In the genomic region with DNA sequence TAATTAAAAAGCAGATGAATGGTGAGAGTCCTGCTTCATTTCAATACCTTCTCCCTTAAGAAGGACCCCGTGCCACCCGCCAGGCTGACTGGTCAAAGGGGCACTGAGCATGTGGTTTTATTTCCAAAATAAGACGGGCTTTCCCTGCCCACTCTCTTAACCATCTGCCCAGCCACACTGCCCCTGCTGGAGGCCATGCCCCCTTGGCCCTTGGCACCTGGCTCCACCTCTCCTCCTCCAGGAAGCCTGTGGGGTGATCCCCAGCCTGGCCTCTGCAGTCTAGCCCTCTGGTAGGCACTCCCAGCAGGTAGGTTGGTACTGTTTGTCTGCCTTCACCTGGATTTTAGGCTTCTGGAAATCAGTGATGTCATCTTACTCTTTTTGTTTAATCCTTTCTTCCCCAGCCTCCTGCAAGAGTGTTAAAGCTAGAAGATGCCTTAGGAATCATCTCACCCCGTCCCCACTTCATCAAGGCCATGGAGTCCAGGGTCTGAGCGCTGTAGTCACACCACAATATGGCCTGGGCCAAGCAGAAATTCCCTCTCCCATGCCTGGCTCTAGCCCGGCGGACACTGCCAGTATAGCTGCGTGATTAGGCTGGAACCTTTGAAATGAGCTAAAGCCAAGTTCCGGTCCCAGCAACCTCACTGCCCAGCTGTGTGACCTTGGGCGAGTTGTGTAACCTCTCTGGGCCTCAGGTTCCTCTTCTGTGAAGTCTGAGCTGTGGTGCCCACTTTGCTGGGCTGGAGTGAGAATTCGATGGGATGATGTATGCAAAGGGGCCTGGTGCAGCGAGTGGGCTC, we compare ENCODE assay signal across 1 cellular context.
TF ChIP-seq lines count a peak whose summit lies in the region.

No MANE protein-coding gene starts in this region.

TF ChIP-seq in HepG2, 621 proteins besides CTCF, POLR2A, EP300 and RAD21 (continued from another document and continues in another):
- TF ChIP-seq, protein P1, sequence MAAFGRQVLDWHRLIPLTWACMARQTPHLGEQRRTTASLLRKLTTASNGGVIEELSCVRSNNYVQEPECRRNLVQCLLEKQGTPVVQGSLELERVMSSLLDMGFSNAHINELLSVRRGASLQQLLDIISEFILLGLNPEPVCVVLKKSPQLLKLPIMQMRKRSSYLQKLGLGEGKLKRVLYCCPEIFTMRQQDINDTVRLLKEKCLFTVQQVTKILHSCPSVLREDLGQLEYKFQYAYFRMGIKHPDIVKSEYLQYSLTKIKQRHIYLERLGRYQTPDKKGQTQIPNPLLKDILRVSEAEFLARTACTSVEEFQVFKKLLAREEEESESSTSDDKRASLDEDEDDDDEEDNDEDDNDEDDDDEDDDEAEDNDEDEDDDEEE (CRISPR knock-in tag; IDR thresholded peaks at IDR 0.05): no peak
- TF ChIP-seq, protein P2, sequence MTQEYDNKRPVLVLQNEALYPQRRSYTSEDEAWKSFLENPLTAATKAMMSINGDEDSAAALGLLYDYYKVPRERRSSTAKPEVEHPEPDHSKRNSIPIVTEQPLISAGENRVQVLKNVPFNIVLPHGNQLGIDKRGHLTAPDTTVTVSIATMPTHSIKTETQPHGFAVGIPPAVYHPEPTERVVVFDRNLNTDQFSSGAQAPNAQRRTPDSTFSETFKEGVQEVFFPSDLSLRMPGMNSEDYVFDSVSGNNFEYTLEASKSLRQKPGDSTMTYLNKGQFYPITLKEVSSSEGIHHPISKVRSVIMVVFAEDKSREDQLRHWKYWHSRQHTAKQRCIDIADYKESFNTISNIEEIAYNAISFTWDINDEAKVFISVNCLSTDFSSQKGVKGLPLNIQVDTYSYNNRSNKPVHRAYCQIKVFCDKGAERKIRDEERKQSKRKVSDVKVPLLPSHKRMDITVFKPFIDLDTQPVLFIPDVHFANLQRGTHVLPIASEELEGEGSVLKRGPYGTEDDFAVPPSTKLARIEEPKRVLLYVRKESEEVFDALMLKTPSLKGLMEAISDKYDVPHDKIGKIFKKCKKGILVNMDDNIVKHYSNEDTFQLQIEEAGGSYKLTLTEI (CRISPR knock-in tag; conservative IDR thresholded peaks at IDR 0.05): no peak
- TF ChIP-seq ZNF75D (CRISPR knock-in tag; IDR thresholded peaks at IDR 0.05; ENCODE audit: borderline replicate concordance): no peak
- no peak for TF ChIP-seq ZNF296 (CRISPR knock-in tag; conservative IDR thresholded peaks at IDR 0.05)
- TF ChIP-seq HOXA3 (CRISPR knock-in tag; IDR thresholded peaks at IDR 0.05): peak; percentile 60
- TF ChIP-seq, protein P3, sequence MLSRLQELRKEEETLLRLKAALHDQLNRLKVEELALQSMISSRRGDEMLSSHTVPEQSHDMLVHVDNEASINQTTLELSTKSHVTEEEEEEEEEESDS (CRISPR knock-in tag; IDR thresholded peaks at IDR 0.05; ENCODE audit: borderline replicate concordance): no peak
- no peak for TF ChIP-seq ZNF558 (CRISPR knock-in tag; IDR thresholded peaks at IDR 0.05; ENCODE audit: borderline replicate concordance)
- TF ChIP-seq KDM1A (CRISPR knock-in tag; IDR thresholded peaks at IDR 0.05): no peak
- TF ChIP-seq NCOA1 (CRISPR knock-in tag; IDR thresholded peaks at IDR 0.05): no peak
- TF ChIP-seq MEIS2 (CRISPR knock-in tag; IDR thresholded peaks at IDR 0.05): no peak
- TF ChIP-seq ZNF160 (CRISPR knock-in tag; IDR thresholded peaks at IDR 0.05): no peak
- no peak for TF ChIP-seq FOXK1 (CRISPR knock-in tag; IDR thresholded peaks at IDR 0.05; ENCODE audit: borderline replicate concordance, low read depth)
- TF ChIP-seq, protein P4, sequence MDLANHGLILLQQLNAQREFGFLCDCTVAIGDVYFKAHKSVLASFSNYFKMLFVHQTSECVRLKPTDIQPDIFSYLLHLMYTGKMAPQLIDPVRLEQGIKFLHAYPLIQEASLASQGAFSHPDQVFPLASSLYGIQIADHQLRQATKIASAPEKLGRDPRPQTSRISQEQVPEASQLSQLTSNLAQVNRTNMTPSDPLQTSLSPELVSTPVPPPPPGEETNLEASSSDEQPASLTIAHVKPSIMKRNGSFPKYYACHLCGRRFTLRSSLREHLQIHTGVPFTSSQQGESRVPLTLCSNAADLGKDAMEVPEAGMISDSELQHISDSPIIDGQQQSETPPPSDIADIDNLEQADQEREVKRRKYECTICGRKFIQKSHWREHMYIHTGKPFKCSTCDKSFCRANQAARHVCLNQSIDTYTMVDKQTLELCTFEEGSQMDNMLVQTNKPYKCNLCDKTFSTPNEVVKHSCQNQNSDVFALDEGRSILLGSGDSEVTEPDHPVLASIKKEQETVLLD (CRISPR knock-in tag; IDR thresholded peaks at IDR 0.05; ENCODE audit: low read depth): no peak
- TF ChIP-seq, protein P5, sequence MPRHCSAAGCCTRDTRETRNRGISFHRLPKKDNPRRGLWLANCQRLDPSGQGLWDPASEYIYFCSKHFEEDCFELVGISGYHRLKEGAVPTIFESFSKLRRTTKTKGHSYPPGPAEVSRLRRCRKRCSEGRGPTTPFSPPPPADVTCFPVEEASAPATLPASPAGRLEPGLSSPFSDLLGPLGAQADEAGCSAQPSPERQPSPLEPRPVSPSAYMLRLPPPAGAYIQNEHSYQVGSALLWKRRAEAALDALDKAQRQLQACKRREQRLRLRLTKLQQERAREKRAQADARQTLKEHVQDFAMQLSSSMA (CRISPR knock-in tag; IDR thresholded peaks at IDR 0.05): no peak
- no peak for TF ChIP-seq CCAR2 (optimal IDR thresholded peaks at IDR 0.05; ENCODE audit: low read depth, low read length)
- no peak for TF ChIP-seq ZEB1 (IDR thresholded peaks at IDR 0.05; ENCODE audit: insufficient replicate concordance, low read depth)
- TF ChIP-seq ZNF629 (CRISPR knock-in tag; conservative IDR thresholded peaks at IDR 0.05): peak; percentile 39; the same call in 1 of the 2 replicates
- TF ChIP-seq CBX5 (CRISPR knock-in tag; IDR thresholded peaks at IDR 0.05; ENCODE audit: borderline replicate concordance): 0 out of 2 replicates have a peak, but pooled peaks have one; percentile 33
- TF ChIP-seq HOXA7 (CRISPR knock-in tag; IDR thresholded peaks at IDR 0.05): no peak
- TF ChIP-seq, protein P6, sequence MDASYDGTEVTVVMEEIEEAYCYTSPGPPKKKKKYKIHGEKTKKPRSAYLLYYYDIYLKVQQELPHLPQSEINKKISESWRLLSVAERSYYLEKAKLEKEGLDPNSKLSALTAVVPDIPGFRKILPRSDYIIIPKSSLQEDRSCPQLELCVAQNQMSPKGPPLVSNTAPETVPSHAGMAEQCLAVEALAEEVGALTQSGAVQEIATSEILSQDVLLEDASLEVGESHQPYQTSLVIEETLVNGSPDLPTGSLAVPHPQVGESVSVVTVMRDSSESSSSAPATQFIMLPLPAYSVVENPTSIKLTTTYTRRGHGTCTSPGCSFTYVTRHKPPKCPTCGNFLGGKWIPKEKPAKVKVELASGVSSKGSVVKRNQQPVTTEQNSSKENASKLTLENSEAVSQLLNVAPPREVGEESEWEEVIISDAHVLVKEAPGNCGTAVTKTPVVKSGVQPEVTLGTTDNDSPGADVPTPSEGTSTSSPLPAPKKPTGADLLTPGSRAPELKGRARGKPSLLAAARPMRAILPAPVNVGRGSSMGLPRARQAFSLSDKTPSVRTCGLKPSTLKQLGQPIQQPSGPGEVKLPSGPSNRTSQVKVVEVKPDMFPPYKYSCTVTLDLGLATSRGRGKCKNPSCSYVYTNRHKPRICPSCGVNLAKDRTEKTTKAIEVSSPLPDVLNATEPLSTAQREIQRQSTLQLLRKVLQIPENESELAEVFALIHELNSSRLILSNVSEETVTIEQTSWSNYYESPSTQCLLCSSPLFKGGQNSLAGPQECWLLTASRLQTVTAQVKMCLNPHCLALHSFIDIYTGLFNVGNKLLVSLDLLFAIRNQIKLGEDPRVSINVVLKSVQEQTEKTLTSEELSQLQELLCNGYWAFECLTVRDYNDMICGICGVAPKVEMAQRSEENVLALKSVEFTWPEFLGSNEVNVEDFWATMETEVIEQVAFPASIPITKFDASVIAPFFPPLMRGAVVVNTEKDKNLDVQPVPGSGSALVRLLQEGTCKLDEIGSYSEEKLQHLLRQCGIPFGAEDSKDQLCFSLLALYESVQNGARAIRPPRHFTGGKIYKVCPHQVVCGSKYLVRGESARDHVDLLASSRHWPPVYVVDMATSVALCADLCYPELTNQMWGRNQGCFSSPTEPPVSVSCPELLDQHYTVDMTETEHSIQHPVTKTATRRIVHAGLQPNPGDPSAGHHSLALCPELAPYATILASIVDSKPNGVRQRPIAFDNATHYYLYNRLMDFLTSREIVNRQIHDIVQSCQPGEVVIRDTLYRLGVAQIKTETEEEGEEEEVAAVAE (CRISPR knock-in tag; IDR thresholded peaks at IDR 0.05; ENCODE audit: borderline replicate concordance): no peak
- TF ChIP-seq EED (CRISPR knock-in tag; IDR thresholded peaks at IDR 0.05): no peak
- peak; percentile 96 for TF ChIP-seq RBM22 (optimal IDR thresholded peaks at IDR 0.05; ENCODE audit: low read length)
- no peak for TF ChIP-seq ZNF747 (CRISPR knock-in tag; IDR thresholded peaks at IDR 0.05; ENCODE audit: borderline replicate concordance)
- TF ChIP-seq GATAD2A (CRISPR knock-in tag; IDR thresholded peaks at IDR 0.05): peak; percentile 18; the same call in 1 of the 2 replicates
- TF ChIP-seq ZSCAN31 (CRISPR knock-in tag; IDR thresholded peaks at IDR 0.05; ENCODE audit: low read depth): no peak
- TF ChIP-seq ZNF354B (CRISPR knock-in tag; IDR thresholded peaks at IDR 0.05): no peak
- TF ChIP-seq, protein P7, sequence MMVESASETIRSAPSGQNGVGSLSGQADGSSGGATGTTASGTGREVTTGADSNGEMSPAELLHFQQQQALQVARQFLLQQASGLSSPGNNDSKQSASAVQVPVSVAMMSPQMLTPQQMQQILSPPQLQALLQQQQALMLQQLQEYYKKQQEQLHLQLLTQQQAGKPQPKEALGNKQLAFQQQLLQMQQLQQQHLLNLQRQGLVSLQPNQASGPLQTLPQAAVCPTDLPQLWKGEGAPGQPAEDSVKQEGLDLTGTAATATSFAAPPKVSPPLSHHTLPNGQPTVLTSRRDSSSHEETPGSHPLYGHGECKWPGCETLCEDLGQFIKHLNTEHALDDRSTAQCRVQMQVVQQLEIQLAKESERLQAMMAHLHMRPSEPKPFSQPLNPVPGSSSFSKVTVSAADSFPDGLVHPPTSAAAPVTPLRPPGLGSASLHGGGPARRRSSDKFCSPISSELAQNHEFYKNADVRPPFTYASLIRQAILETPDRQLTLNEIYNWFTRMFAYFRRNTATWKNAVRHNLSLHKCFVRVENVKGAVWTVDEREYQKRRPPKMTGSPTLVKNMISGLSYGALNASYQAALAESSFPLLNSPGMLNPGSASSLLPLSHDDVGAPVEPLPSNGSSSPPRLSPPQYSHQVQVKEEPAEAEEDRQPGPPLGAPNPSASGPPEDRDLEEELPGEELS (CRISPR knock-in tag; IDR thresholded peaks at IDR 0.05): 0 out of 2 replicates have a peak, but pooled peaks have one; percentile 16
- TF ChIP-seq, protein P8, sequence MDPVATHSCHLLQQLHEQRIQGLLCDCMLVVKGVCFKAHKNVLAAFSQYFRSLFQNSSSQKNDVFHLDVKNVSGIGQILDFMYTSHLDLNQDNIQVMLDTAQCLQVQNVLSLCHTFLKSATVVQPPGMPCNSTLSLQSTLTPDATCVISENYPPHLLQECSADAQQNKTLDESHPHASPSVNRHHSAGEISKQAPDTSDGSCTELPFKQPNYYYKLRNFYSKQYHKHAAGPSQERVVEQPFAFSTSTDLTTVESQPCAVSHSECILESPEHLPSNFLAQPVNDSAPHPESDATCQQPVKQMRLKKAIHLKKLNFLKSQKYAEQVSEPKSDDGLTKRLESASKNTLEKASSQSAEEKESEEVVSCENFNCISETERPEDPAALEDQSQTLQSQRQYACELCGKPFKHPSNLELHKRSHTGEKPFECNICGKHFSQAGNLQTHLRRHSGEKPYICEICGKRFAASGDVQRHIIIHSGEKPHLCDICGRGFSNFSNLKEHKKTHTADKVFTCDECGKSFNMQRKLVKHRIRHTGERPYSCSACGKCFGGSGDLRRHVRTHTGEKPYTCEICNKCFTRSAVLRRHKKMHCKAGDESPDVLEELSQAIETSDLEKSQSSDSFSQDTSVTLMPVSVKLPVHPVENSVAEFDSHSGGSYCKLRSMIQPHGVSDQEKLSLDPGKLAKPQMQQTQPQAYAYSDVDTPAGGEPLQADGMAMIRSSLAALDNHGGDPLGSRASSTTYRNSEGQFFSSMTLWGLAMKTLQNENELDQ (CRISPR knock-in tag; IDR thresholded peaks at IDR 0.05; ENCODE audit: borderline replicate concordance): no peak
- TF ChIP-seq PAF1 (CRISPR knock-in tag; IDR thresholded peaks at IDR 0.05): peak; percentile 75; the same call in 1 of the 2 replicates
- 0 out of 2 replicates have a peak, but pooled peaks have one; percentile 15 for TF ChIP-seq FOXO1 (CRISPR knock-in tag; IDR thresholded peaks at IDR 0.05)
- no peak for TF ChIP-seq ZNF30 (CRISPR knock-in tag; IDR thresholded peaks at IDR 0.05)
- TF ChIP-seq, protein P9, sequence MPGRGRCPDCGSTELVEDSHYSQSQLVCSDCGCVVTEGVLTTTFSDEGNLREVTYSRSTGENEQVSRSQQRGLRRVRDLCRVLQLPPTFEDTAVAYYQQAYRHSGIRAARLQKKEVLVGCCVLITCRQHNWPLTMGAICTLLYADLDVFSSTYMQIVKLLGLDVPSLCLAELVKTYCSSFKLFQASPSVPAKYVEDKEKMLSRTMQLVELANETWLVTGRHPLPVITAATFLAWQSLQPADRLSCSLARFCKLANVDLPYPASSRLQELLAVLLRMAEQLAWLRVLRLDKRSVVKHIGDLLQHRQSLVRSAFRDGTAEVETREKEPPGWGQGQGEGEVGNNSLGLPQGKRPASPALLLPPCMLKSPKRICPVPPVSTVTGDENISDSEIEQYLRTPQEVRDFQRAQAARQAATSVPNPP (CRISPR knock-in tag; IDR thresholded peaks at IDR 0.05): no peak
- no peak for TF ChIP-seq KDM3A (CRISPR knock-in tag; IDR thresholded peaks at IDR 0.05; ENCODE audit: low read depth)
- peak; percentile 23; the same call in 1 of the 2 replicates for TF ChIP-seq HNF4A (CRISPR knock-in tag; IDR thresholded peaks at IDR 0.05)
- no peak for TF ChIP-seq SRSF9 (IDR thresholded peaks at IDR 0.05; ENCODE audit: borderline replicate concordance, insufficient read depth, low read depth, low read length, poor library complexity, severe bottlenecking)
- no peak for TF ChIP-seq ZNF782 (CRISPR knock-in tag; IDR thresholded peaks at IDR 0.05; ENCODE audit: borderline replicate concordance)
- TF ChIP-seq ZNF143 (CRISPR knock-in tag; IDR thresholded peaks at IDR 0.05): 0 out of 2 replicates have a peak, but pooled peaks have one; percentile 36
- no peak for TF ChIP-seq KLF9 (CRISPR knock-in tag; IDR thresholded peaks at IDR 0.05; ENCODE audit: low read depth)
- TF ChIP-seq, protein P10, sequence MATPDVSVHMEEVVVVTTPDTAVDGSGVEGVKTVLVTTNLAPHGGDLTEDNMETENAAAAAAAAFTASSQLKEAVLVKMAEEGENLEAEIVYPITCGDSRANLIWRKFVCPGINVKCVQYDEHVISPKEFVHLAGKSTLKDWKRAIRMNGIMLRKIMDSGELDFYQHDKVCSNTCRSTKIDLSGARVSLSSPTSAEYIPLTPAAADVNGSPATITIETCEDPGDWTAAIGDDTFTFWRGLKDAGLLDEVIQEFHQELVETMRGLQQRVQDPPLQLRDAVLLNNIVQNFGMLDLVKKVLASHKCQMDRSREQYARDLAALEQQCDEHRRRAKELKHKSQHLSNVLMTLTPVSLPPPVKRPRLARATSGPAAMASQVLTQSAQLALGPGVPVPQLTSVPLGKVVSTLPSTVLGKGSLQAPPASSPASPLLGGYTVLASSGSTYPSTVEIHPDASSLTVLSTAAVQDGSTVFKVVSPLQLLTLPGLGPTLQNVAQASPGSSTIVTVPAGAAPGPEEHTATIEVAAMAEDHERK (CRISPR knock-in tag; IDR thresholded peaks at IDR 0.05; ENCODE audit: low read depth): no peak
- TF ChIP-seq ZSCAN25 (CRISPR knock-in tag; IDR thresholded peaks at IDR 0.05): no peak
- TF ChIP-seq, protein P11, sequence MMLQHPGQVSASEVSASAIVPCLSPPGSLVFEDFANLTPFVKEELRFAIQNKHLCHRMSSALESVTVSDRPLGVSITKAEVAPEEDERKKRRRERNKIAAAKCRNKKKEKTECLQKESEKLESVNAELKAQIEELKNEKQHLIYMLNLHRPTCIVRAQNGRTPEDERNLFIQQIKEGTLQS (CRISPR knock-in tag; IDR thresholded peaks at IDR 0.05): 0 out of 2 replicates have a peak, but pooled peaks have one; percentile 18
- peak; percentile 50 for TF ChIP-seq CEBPG (CRISPR knock-in tag; IDR thresholded peaks at IDR 0.05)
- no peak for TF ChIP-seq ZFP1 (CRISPR knock-in tag; IDR thresholded peaks at IDR 0.05)
- 0 out of 2 replicates have a peak, but pooled peaks have one; percentile 25 for TF ChIP-seq ZFY (CRISPR knock-in tag; IDR thresholded peaks at IDR 0.05)
